In the genomic region with DNA sequence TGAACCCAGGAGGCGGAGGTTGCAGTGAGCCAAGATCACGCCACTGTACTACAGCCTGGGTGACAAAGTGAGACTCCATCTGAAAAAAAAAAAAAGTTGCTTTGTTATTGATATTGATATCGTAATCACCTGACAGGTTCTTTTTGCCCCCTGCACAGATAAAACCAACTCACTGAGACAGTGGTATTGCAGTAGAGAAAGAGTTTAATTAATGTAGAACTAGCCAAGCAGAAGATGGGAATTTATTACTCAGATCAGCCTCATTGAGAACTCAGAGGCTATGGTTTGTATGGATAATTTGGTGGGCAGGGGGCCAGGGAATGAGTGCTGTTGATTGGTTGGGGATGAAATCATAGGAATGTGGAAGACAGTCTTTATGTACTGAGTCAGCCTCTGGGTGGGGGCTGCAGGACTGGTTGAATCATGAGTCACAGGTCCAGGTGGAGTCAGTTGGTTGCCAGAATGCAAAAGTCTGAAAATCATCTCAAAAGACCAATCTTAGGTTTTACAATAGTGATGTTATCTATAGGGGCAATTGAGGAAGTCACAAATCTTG, we compare ENCODE assay signal across 19 cellular contexts. TPM values are rescaled to one million over a fixed set of nuclear protein-coding genes. Genes with fewer than 3 reads are reported as not detected.
A peak's percentile ranks its signal among the peaks of the same experiment; 100 is the strongest.
DNase-seq lines count a peak whose midpoint lies in the region; ATAC-seq and TF ChIP-seq lines count a peak whose summit lies in the region.
"Had no signal": no experiment of that assay in that cellular context is flagged by ENCODE, and none has a peak within 500 bp of the region (broad histone marks: within the 10 kb centered on the region; RNA-seq: fewer than 3 reads in every experiment).

No MANE protein-coding gene starts in this region.

- no peak overlapping the region for H3K4me3 Mint-ChIP-seq in activated CD4-positive, alpha-beta T cell treated with anti-CD3 and anti-CD28 coated beads, Interleukin-2, amount 10 ng/mL, durations not matched to agents 24 days and 14 days
- H3K4me3 Mint-ChIP-seq: activated naive CD8-positive, alpha-beta T cell; nephron; T-helper 17 cell had no signal

- ATAC-seq in HG02840 (IDR thresholded peaks at IDR 0.05; ENCODE audit: low FRiP score, unreplicated experiment) = no peak
- no peak for ATAC-seq in GM18498 (IDR thresholded peaks at IDR 0.05; ENCODE audit: unreplicated experiment)
- ATAC-seq: T-helper 17 cell had no signal

- no peaks in the 10 kb centered on the region for H3K27me3 Mint-ChIP-seq in activated CD4-positive, alpha-beta T cell treated with anti-CD3 and anti-CD28 coated beads, Interleukin-2, amount 10 ng/mL, durations not matched to agents 24 days and 14 days
- H3K27me3 Mint-ChIP-seq: activated naive CD8-positive, alpha-beta T cell had no signal

- no peak overlapping the region for H3K4me3 ChIP-seq in fibroblast of the aortic adventitia (ENCODE audit: low read depth, low read length)
- H3K4me3 ChIP-seq: Peyer's patch had no signal

- peaks cover 12% of the 10 kb centered on the region for H3K9me3 Mint-ChIP-seq in activated CD4-positive, alpha-beta T cell treated with anti-CD3 and anti-CD28 coated beads, Interleukin-2, amount 10 ng/mL, durations not matched to agents 24 days and 14 days

- H3K27ac Mint-ChIP-seq in activated CD4-positive, alpha-beta T cell treated with anti-CD3 and anti-CD28 coated beads, Interleukin-2, amount 10 ng/mL, durations not matched to agents 24 days and 14 days = no peak overlapping the region
- H3K27ac Mint-ChIP-seq: activated naive CD8-positive, alpha-beta T cell; nephron; T-helper 17 cell had no signal

- intact Hi-C loops in activated CD4-positive, alpha-beta T cell treated with anti-CD3 and anti-CD28 coated beads, Interleukin-2, amount 10 ng/mL, durations not matched to agents 24 days and 14 days (cut with micrococcal nuclease) = no loop called here

- DNase-seq in activated CD4-positive, alpha-beta T cell treated with anti-CD3 and anti-CD28 coated beads, Interleukin-2, amount 10 ng/mL, durations not matched to agents 24 days and 14 days = peak; percentile 6
- no peak for DNase-seq in activated CD4-positive, alpha-beta T cell treated with anti-CD3 and anti-CD28 coated beads, Interleukin-2, amount 50 U/mL, for 4 hours
- DNase-seq in T1000 (lab: John Stamatoyannopoulos, UW) = peak; percentile 90
- peak; percentile 7 for DNase-seq in fibroblast of the aortic adventitia (ENCODE audit: low read depth)
- DNase-seq in Kasumi-1 (lab: John Stamatoyannopoulos, UW) = no peak
- DNase-seq in NCI-H345 treated with DMSO at 0.1 percent for 48 hours (lab: John Stamatoyannopoulos, UW; ENCODE audit: unreplicated experiment) = no peak
- DNase-seq: 8988T; activated CD4-positive, CD25-positive, alpha-beta regulatory T cell treated with anti-CD3 and anti-CD28 coated beads, Interleukin-2, amount 50 U/mL, for 72 hours; Karpas-422; NCI-H2029 treated with DMSO at 0.1 percent for 48 hours; NCI-H748 treated with DMSO at 0.1 percent for 48 hours; Peyer's patch; retina; stimulated activated CD4-positive, alpha-beta T cell treated with anti-CD3 and anti-CD28 coated beads, Interleukin-1b, Interleukin-23, amount 100 ng/mL, for 48 hours; T-helper 17 cell had no signal

- no peaks in the 10 kb centered on the region for H3K4me1 Mint-ChIP-seq in activated CD4-positive, alpha-beta T cell treated with anti-CD3 and anti-CD28 coated beads, Interleukin-2, amount 10 ng/mL, durations not matched to agents 24 days and 14 days
- H3K4me1 Mint-ChIP-seq: nephron, T-helper 17 cell had no signal

- TF ChIP-seq CTCF in fibroblast of the aortic adventitia (IDR thresholded peaks at IDR 0.05; ENCODE audit: insufficient read depth, low read length) = no peak

- H3K36me3 Mint-ChIP-seq in activated CD4-positive, alpha-beta T cell treated with anti-CD3 and anti-CD28 coated beads, Interleukin-2, amount 10 ng/mL, durations not matched to agents 24 days and 14 days (ENCODE audit: low read depth) = no peaks in the 10 kb centered on the region
- H3K36me3 Mint-ChIP-seq: activated naive CD8-positive, alpha-beta T cell had no signal

RNA-seq across cellular contexts. Expression of gene MEGF10, which starts 35.8 kb away (rescaled TPM):
- total RNA-seq in activated CD4-positive, alpha-beta T cell treated with anti-CD3 and anti-CD28 coated beads, Interleukin-2, amount 10 ng/mL, durations not matched to agents 24 days and 14 days = not detected in 2 replicates
- not detected in 2 replicates for total RNA-seq in fibroblast of the aortic adventitia (ENCODE audit: low replicate concordance)
- total RNA-seq: T-helper 17 cell had no signal

Comparison
In these comparisons a context has a peak if more than half of its experiments do, and no peak if none do; other contexts are left out.
1. DNase-seq: peak in activated CD4-positive, alpha-beta T cell treated with anti-CD3 and anti-CD28 coated beads, Interleukin-2, amount 10 ng/mL, durations not matched to agents 24 days and 14 days (single experiment), T1000 (single experiment) and fibroblast of the aortic adventitia (single experiment); none in activated CD4-positive, alpha-beta T cell treated with anti-CD3 and anti-CD28 coated beads, Interleukin-2, amount 50 U/mL, for 4 hours (0 of 2), Kasumi-1 (0 of 2) and NCI-H345 treated with DMSO at 0.1 percent for 48 hours (single experiment).